29 cellular contexts compared by ENCODE assay signal in genomic region chr14:44886860-44887595, GRCh38.
"Had no signal": no experiment of that assay in that cellular context is flagged by ENCODE, and none has a peak within 500 bp of the region (broad histone marks: within the 10 kb centered on the region; RNA-seq: fewer than 3 reads in every experiment).

No MANE protein-coding gene starts in this region.

- H3K27me3 ChIP-seq: adrenal gland, ascending aorta, breast epithelium, cardiac muscle cell, dorsolateral prefrontal cortex had no signal

- H3K27ac ChIP-seq: adrenal gland, ascending aorta, breast epithelium, cardiac muscle cell, coronary artery, dorsolateral prefrontal cortex, VCaP had no signal

- H3K4me1 ChIP-seq: adrenal gland, ascending aorta, breast epithelium had no signal

- ATAC-seq: activated CD8-positive, alpha-beta T cell treated with anti-CD3 and anti-CD28 coated beads for 36 hours; activated naive CD8-positive, alpha-beta T cell treated with anti-CD3 and anti-CD28 coated beads, Interleukin-2, amount 50 U/mL, for 24 hours; esophagus mucosa; WTC11 had no signal

- DNase-seq: activated CD4-positive, alpha-beta T cell treated with anti-CD3 and anti-CD28 coated beads for 48 hours; activated CD4-positive, alpha-beta T cell treated with anti-CD3 and anti-CD28 coated beads, Interleukin-2, amount 50 U/mL, for 1 hour; activated CD4-positive, alpha-beta T cell treated with anti-CD3 and anti-CD28 coated beads, Interleukin-2, amount 50 U/mL, for 48 hours; activated CD8-positive, alpha-beta memory T cell treated with anti-CD3 and anti-CD28 coated beads for 24 hours; activated CD8-positive, alpha-beta T cell treated with anti-CD3 and anti-CD28 coated beads for 36 hours; activated effector memory CD4-positive, alpha-beta T cell treated with anti-CD3 and anti-CD28 coated beads, Interleukin-2, amount 50 U/mL, for 16 hours; activated naive CD4-positive, alpha-beta T cell treated with anti-CD3 and anti-CD28 coated beads for 36 hours; activated naive CD8-positive, alpha-beta T cell treated with anti-CD3 and anti-CD28 coated beads for 36 hours; activated naive CD8-positive, alpha-beta T cell treated with anti-CD3 and anti-CD28 coated beads, Interleukin-2, amount 50 U/mL, for 24 hours; activated T-cell treated with anti-CD3 and anti-CD28 coated beads, Interleukin-2, amount 50 U/mL, for 1 hour; activated T-cell treated with anti-CD3 and anti-CD28 coated beads, Interleukin-2, amount 50 U/mL, for 48 hours; adrenal gland; amygdala; central memory CD4-positive, alpha-beta T cell; cerebellar nuclear complex; dorsolateral prefrontal cortex; effector memory CD4-positive, alpha-beta T cell; endodermal cell; foreskin fibroblast; head of caudate nucleus; T-helper 2 cell had no signal

- FAIRE-seq: frontal cortex had no signal

- H3K4me3 ChIP-seq: adrenal gland, ascending aorta, breast epithelium, cardiac muscle cell, coronary artery, dorsolateral prefrontal cortex had no signal

- H3K36me3 ChIP-seq: adrenal gland, ascending aorta, breast epithelium, cardiac muscle cell had no signal
